In genomic region chr4:17009871-17010367, GRCh38 we compare ENCODE assay signal across 26 cellular contexts.
"Had no signal": no experiment of that assay in that cellular context is flagged by ENCODE, and none has a peak within 500 bp of the region (broad histone marks: within the 10 kb centered on the region; RNA-seq: fewer than 3 reads in every experiment).

No MANE protein-coding gene starts in this region.

- H3K27ac ChIP-seq: lower lobe of right lung, parathyroid adenoma, psoas muscle, skin epidermis, stomach, testis, thyroid gland, transverse colon, upper lobe of left lung, vagina had no signal

- H3K27me3 Mint-ChIP-seq: stimulated activated naive B cell treated with anti-CD40 and anti-IgM and Interleukin-4, amounts not matched to agents 10 μg/mL and 1 μg/mL and 100 μg/mL, for 72 hours had no signal

- DNase-seq: kidney glomerular epithelial cell; left cardiac atrium; lower lobe of right lung; mammary epithelial cell; mesenchymal stem cell; psoas muscle; right cardiac atrium; stimulated activated CD4-positive, alpha-beta T cell treated with anti-CD3 and anti-CD28 coated beads, Interleukin-12 subunit alpha, Interleukin-12 subunit beta, amount 100 ng/mL, for 4 hours; stimulated activated CD4-positive, alpha-beta T cell treated with anti-CD3 and anti-CD28 coated beads, Interleukin-15, amount 100 ng/mL, for 24 hours; stimulated activated CD4-positive, alpha-beta T cell treated with anti-CD3 and anti-CD28 coated beads, Interleukin-2, amount 100 ng/mL, for 24 hours; stimulated activated CD4-positive, alpha-beta T cell treated with anti-CD3 and anti-CD28 coated beads, Interleukin-4, amount 100 ng/mL, for 1 hour; stimulated activated naive B cell treated with anti-CD40 and anti-IgM and Interleukin-4, amounts not matched to agents 10 μg/mL and 1 μg/mL and 100 μg/mL, for 72 hours; stimulated activated naive CD8-positive, alpha-beta T cell treated with anti-CD3 and anti-CD28 coated beads, Interleukin-15, Interleukin-2, amounts not matched to agents 100 U/mL and 50 U/mL, for 24 hours; stomach; testis; thyroid gland; transverse colon had no signal

- H3K9me3 ChIP-seq: lower lobe of right lung, psoas muscle, testis, thyroid gland, transverse colon, upper lobe of left lung, vagina had no signal

- H3K9ac ChIP-seq: parathyroid adenoma had no signal

- H3K36me3 Mint-ChIP-seq: naive thymus-derived CD8-positive, alpha-beta T cell; stimulated activated naive B cell treated with anti-CD40 and anti-IgM and Interleukin-4, amounts not matched to agents 10 μg/mL and 1 μg/mL and 100 μg/mL, for 72 hours had no signal

- H3K4me1 Mint-ChIP-seq: naive thymus-derived CD8-positive, alpha-beta T cell; stimulated activated naive B cell treated with anti-CD40 and anti-IgM and Interleukin-4, amounts not matched to agents 10 μg/mL and 1 μg/mL and 100 μg/mL, for 72 hours had no signal

- H3K4me3 Mint-ChIP-seq: naive thymus-derived CD8-positive, alpha-beta T cell; nephron; neural crest cell; stimulated activated naive B cell treated with anti-CD40 and anti-IgM and Interleukin-4, amounts not matched to agents 10 μg/mL and 1 μg/mL and 100 μg/mL, for 72 hours had no signal

- H3K4me1 ChIP-seq: lower lobe of right lung, parathyroid adenoma, psoas muscle, stomach, testis, thyroid gland, transverse colon, upper lobe of left lung, vagina had no signal

- H3K4me3 ChIP-seq: lower lobe of right lung, psoas muscle, skin epidermis, stomach, testis, thyroid gland, transverse colon, upper lobe of left lung, vagina had no signal

- H3K27me3 ChIP-seq: stomach, testis, thyroid gland, transverse colon, upper lobe of left lung, vagina had no signal

- ATAC-seq: left cardiac atrium; left lobe of liver; lower lobe of right lung; naive thymus-derived CD8-positive, alpha-beta T cell; psoas muscle; right cardiac atrium; sciatic nerve; stimulated activated naive B cell treated with anti-CD40 and anti-IgM and Interleukin-4, amounts not matched to agents 10 μg/mL and 1 μg/mL and 100 μg/mL, for 72 hours; stimulated activated naive CD8-positive, alpha-beta T cell treated with anti-CD3 and anti-CD28 coated beads, Interleukin-15, Interleukin-2, amounts not matched to agents 100 U/mL and 50 U/mL, for 24 hours had no signal

- H3K9me3 Mint-ChIP-seq: naive thymus-derived CD8-positive, alpha-beta T cell; nephron; neural crest cell had no signal

- H3K36me3 ChIP-seq: lower lobe of right lung, stomach, thyroid gland, transverse colon, upper lobe of left lung, vagina had no signal

- H3K27ac Mint-ChIP-seq: stimulated activated naive B cell treated with anti-CD40 and anti-IgM and Interleukin-4, amounts not matched to agents 10 μg/mL and 1 μg/mL and 100 μg/mL, for 72 hours had no signal
